8 cellular contexts compared by ENCODE assay signal in the genomic region with DNA sequence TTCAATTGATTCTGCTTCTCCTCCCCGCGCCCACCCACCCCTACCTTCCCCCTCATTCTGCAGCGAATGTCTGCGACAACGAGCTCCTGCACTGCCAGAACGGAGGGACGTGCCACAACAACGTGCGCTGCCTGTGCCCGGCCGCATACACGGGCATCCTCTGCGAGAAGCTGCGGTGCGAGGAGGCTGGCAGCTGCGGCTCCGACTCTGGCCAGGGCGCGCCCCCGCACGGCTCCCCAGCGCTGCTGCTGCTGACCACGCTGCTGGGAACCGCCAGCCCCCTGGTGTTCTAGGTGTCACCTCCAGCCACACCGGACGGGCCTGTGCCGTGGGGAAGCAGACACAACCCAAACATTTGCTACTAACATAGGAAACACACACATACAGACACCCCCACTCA.
A peak's percentile ranks its signal among the peaks of the same experiment; 100 is the strongest.
DNase-seq lines count a peak whose midpoint lies in the region; ATAC-seq lines count a peak whose summit lies in the region.

No MANE protein-coding gene starts in this region.

- peak; percentile 35 for DNase-seq in GM03348 (ENCODE audit: low spot score)
- peak; percentile 6 for DNase-seq in activated naive CD8-positive, alpha-beta T cell treated with anti-CD3 and anti-CD28 coated beads for 36 hours
- DNase-seq in nucleus accumbens (lab: John Stamatoyannopoulos, UW), result peak in 37 of 56 donors; percentile 5 to 58 (median 20)
- DNase-seq in NOMO-1 treated with DMSO at 0.1 percent for 48 hours (lab: John Stamatoyannopoulos, UW; ENCODE audit: unreplicated experiment), result no peak
- no peak for DNase-seq in activated CD4-positive, alpha-beta T cell treated with anti-CD3 and anti-CD28 coated beads, Interleukin-2, amount 10 ng/mL, durations not matched to agents 24 days and 14 days
- no peak for DNase-seq in NCI-H345 treated with DMSO at 0.1 percent for 48 hours (lab: John Stamatoyannopoulos, UW; ENCODE audit: unreplicated experiment)

- H3K36me3 Mint-ChIP-seq in activated naive CD8-positive, alpha-beta T cell treated with anti-CD3 and anti-CD28 coated beads for 36 hours, result no peaks in the 10 kb centered on the region
- no peaks in the 10 kb centered on the region for H3K36me3 Mint-ChIP-seq in activated CD4-positive, alpha-beta T cell treated with anti-CD3 and anti-CD28 coated beads, Interleukin-2, amount 10 ng/mL, durations not matched to agents 24 days and 14 days (ENCODE audit: low read depth)

- peaks cover 3% of the 10 kb centered on the region for H3K4me1 Mint-ChIP-seq in activated naive CD8-positive, alpha-beta T cell treated with anti-CD3 and anti-CD28 coated beads for 36 hours
- H3K4me1 Mint-ChIP-seq in activated CD4-positive, alpha-beta T cell treated with anti-CD3 and anti-CD28 coated beads, Interleukin-2, amount 10 ng/mL, durations not matched to agents 24 days and 14 days, result no peaks in the 10 kb centered on the region

- peaks cover 37% of the 10 kb centered on the region for H3K27me3 Mint-ChIP-seq in activated naive CD8-positive, alpha-beta T cell treated with anti-CD3 and anti-CD28 coated beads for 36 hours
- peaks cover 26% of the 10 kb centered on the region for H3K27me3 Mint-ChIP-seq in activated CD4-positive, alpha-beta T cell treated with anti-CD3 and anti-CD28 coated beads, Interleukin-2, amount 10 ng/mL, durations not matched to agents 24 days and 14 days

- no peak overlapping the region for H3K4me3 Mint-ChIP-seq in activated naive CD8-positive, alpha-beta T cell treated with anti-CD3 and anti-CD28 coated beads for 36 hours
- H3K4me3 Mint-ChIP-seq in activated CD4-positive, alpha-beta T cell treated with anti-CD3 and anti-CD28 coated beads, Interleukin-2, amount 10 ng/mL, durations not matched to agents 24 days and 14 days, result no peak overlapping the region

- no peak overlapping the region for H3K27ac Mint-ChIP-seq in activated naive CD8-positive, alpha-beta T cell treated with anti-CD3 and anti-CD28 coated beads for 36 hours
- H3K27ac Mint-ChIP-seq in activated CD4-positive, alpha-beta T cell treated with anti-CD3 and anti-CD28 coated beads, Interleukin-2, amount 10 ng/mL, durations not matched to agents 24 days and 14 days, result no peak overlapping the region

- intact Hi-C loops in activated CD4-positive, alpha-beta T cell treated with anti-CD3 and anti-CD28 coated beads, Interleukin-2, amount 10 ng/mL, durations not matched to agents 24 days and 14 days (cut with micrococcal nuclease), result no loop called here

- H3K9me3 Mint-ChIP-seq in activated naive CD8-positive, alpha-beta T cell treated with anti-CD3 and anti-CD28 coated beads for 36 hours, result no peaks in the 10 kb centered on the region
- no peaks in the 10 kb centered on the region for H3K9me3 Mint-ChIP-seq in activated CD4-positive, alpha-beta T cell treated with anti-CD3 and anti-CD28 coated beads, Interleukin-2, amount 10 ng/mL, durations not matched to agents 24 days and 14 days

- peak; percentile 65 for ATAC-seq in GM21529 (IDR thresholded peaks at IDR 0.05; ENCODE audit: unreplicated experiment)
- ATAC-seq in HG02852 (IDR thresholded peaks at IDR 0.05; ENCODE audit: unreplicated experiment), result no peak

Comparison
In these comparisons a context has a peak if more than half of its experiments do, and no peak if none do; other contexts are left out.
1. DNase-seq: peak in GM03348 (single experiment), activated naive CD8-positive, alpha-beta T cell treated with anti-CD3 and anti-CD28 coated beads for 36 hours (single experiment) and nucleus accumbens (37 of 56); none in NOMO-1 treated with DMSO at 0.1 percent for 48 hours (single experiment), activated CD4-positive, alpha-beta T cell treated with anti-CD3 and anti-CD28 coated beads, Interleukin-2, amount 10 ng/mL, durations not matched to agents 24 days and 14 days (single experiment) and NCI-H345 treated with DMSO at 0.1 percent for 48 hours (single experiment).